Comparison of ENCODE assay signal across 7 cellular contexts in genomic region chr1:817659-818305, GRCh38.
DNase-seq lines count a peak whose midpoint lies in the region; ATAC-seq and TF ChIP-seq lines count a peak whose summit lies in the region.
"Not testable (repeated sequence)": the region's sequence is repeated elsewhere in the genome, so short reads cannot be mapped to it uniquely, and the experiment has no call there.

No MANE protein-coding gene starts in this region.

- ATAC-seq in activated naive CD4-positive, alpha-beta T cell treated with anti-CD3 and anti-CD28 coated beads, Interleukin-2, amount 50 U/mL, for 72 hours = peak; percentile 13 to 21
- ATAC-seq in left lobe of liver (peak; percentile 21), psoas muscle (peak; percentile 51 to 65 (median 60))

- H3K27ac ChIP-seq in psoas muscle (peak overlapping the region; percentile 80), suprapubic skin (peak overlapping the region; percentile 81)

- not testable (repeated sequence) for H3K9me3 Mint-ChIP-seq in activated naive CD4-positive, alpha-beta T cell treated with anti-CD3 and anti-CD28 coated beads, Interleukin-2, amount 50 U/mL, for 72 hours

- H3K36me3 Mint-ChIP-seq in activated naive CD4-positive, alpha-beta T cell treated with anti-CD3 and anti-CD28 coated beads, Interleukin-2, amount 50 U/mL, for 72 hours = not testable (repeated sequence)

- TF ChIP-seq CTCF in cardiac fibroblast (IDR thresholded peaks at IDR 0.05; ENCODE audit: low read depth, low read length); fibroblast of the aortic adventitia (IDR thresholded peaks at IDR 0.05; ENCODE audit: insufficient read depth, low read length); psoas muscle (IDR thresholded peaks at IDR 0.05); suprapubic skin (IDR thresholded peaks at IDR 0.05): not testable (repeated sequence)

- not testable (repeated sequence) for TF ChIP-seq POLR2A in suprapubic skin (IDR thresholded peaks at IDR 0.05)

- intact Hi-C loops in psoas muscle (cut with DNase I) = not testable (repeated sequence)

- not testable (repeated sequence) for H3K4me1 ChIP-seq in psoas muscle
- peaks cover 26% of the 10 kb centered on the region for H3K4me1 ChIP-seq in suprapubic skin

- H3K4me3 ChIP-seq in cardiac fibroblast (replicated peaks in 1 of 2; ENCODE audit: low read depth in 2 of 2, low read length in 2 of 2) = peak overlapping the region in 1 of 2 donors; percentile 21
- peak overlapping the region; percentile 51 for H3K4me3 ChIP-seq in fibroblast of the aortic adventitia (ENCODE audit: low read depth, low read length)
- H3K4me3 ChIP-seq in psoas muscle = not testable (repeated sequence)
- peak overlapping the region; percentile 22 for H3K4me3 ChIP-seq in suprapubic skin

- not testable (repeated sequence) for H3K27me3 ChIP-seq in psoas muscle (ENCODE audit: insufficient read depth in 3 of 3, low read length in 2 of 3); suprapubic skin

- DNase-seq in HCEC 1CT (peak; percentile 5), cardiac fibroblast (ENCODE audit: low read depth in 2 of 2) (peak; percentile 13 to 21), fibroblast of the aortic adventitia (ENCODE audit: low read depth) (peak; percentile 33), psoas muscle (peak in 1 of 2 donors; percentile 30)
- not testable (repeated sequence) for DNase-seq in activated naive CD4-positive, alpha-beta T cell treated with anti-CD3 and anti-CD28 coated beads, Interleukin-2, amount 50 U/mL, for 72 hours (ENCODE audit: low spot score in 2 of 2); left lobe of liver (ENCODE audit: low spot score); suprapubic skin (ENCODE audit: low spot score in 2 of 2)

- not testable (repeated sequence) for H3K9me3 ChIP-seq in psoas muscle, suprapubic skin

- 36 to 62% (median 40%) methylated on average over 8 to 12 of the region's 17 CpGs for WGBS in psoas muscle, 3 donors
- 54% methylated on average over 4 of the region's 17 CpGs for WGBS in suprapubic skin

- not testable (repeated sequence) for H3K27ac Mint-ChIP-seq in activated naive CD4-positive, alpha-beta T cell treated with anti-CD3 and anti-CD28 coated beads, Interleukin-2, amount 50 U/mL, for 72 hours

- not testable (repeated sequence) for TF ChIP-seq EP300 in suprapubic skin (IDR thresholded peaks at IDR 0.05)

- not testable (repeated sequence) for H3K36me3 ChIP-seq in psoas muscle (ENCODE audit: insufficient read depth in 1 of 2, low read depth in 1 of 2); suprapubic skin
